8 cellular contexts compared by ENCODE assay signal in genomic region chr13:100131863-100132574, GRCh38. TPM values are rescaled to one million over a fixed set of nuclear protein-coding genes. Genes with fewer than 3 reads are reported as not detected.
DNase-seq lines count a peak whose midpoint lies in the region; ATAC-seq and TF ChIP-seq lines count a peak whose summit lies in the region.

No MANE protein-coding gene starts in this region.

- ATAC-seq in HG03432 (IDR thresholded peaks at IDR 0.05; ENCODE audit: unreplicated experiment) (no peak), HG03045 (IDR thresholded peaks at IDR 0.05; ENCODE audit: unreplicated experiment) (no peak)

- no peak overlapping the region for H3K4me3 Mint-ChIP-seq in HFFc6

- H3K36me3 Mint-ChIP-seq in HFFc6 (ENCODE audit: low read depth) = peaks cover 16% of the 10 kb centered on the region

- H3K27me3 Mint-ChIP-seq in HFFc6 (ENCODE audit: insufficient read depth) = peaks cover 2% of the 10 kb centered on the region

- no peaks in the 10 kb centered on the region for H3K9me3 Mint-ChIP-seq in HFFc6

- no peak overlapping the region for H3K4me3 ChIP-seq in AG09309 (ENCODE audit: control insufficient read depth, low read depth, low read length)

- peaks cover 54% of the 10 kb centered on the region for H3K4me1 Mint-ChIP-seq in HFFc6 (ENCODE audit: low read depth)

- peak overlapping the region; percentile 70 for H3K27ac Mint-ChIP-seq in HFFc6

- no peak for TF ChIP-seq CTCF in AG09309 (IDR thresholded peaks at IDR 0.05; ENCODE audit: control insufficient read depth, insufficient read depth, low read depth, low read length, missing control alignments)
- TF ChIP-seq CTCF in HFFc6 (IDR thresholded peaks at IDR 0.05) = no peak

- DNase-seq in AG09309 (ENCODE audit: low read depth) = peak; percentile 27
- peak; percentile 85 for DNase-seq in HFFc6
- DNase-seq in activated T-cell treated with anti-CD3 and anti-CD28 coated beads, Interleukin-2, amount 50 U/mL, for 48 hours = peak; percentile 51 to 53
- DNase-seq in lung microvascular endothelial cell (ENCODE audit: low read depth in 2 of 2) = peak; percentile 96 to 100
- no peak for DNase-seq in NCI-H510A (lab: John Stamatoyannopoulos, UW)
- DNase-seq in HuH-7 (ENCODE audit: low spot score) = no peak

RNA-seq across cellular contexts. Expression of gene PCCA, which starts 43.1 kb away (rescaled TPM):
- 10 to 100 TPM; 12.9 to 16.9 (median 14.7) TPM for total RNA-seq in HFFc6 (2021; fragmentation: NEBNext Ultra II Directional; extraction: Animal tissue kit (Norgen Biotek cat#: 25700))
- total RNA-seq in lung microvascular endothelial cell = 35.5 and 74.6 TPM in 2 replicates

Comparison
In these comparisons a context has a peak if more than half of its experiments do, and no peak if none do; other contexts are left out.
1. DNase-seq: peak in AG09309 (single experiment), HFFc6 (single experiment), activated T-cell treated with anti-CD3 and anti-CD28 coated beads, Interleukin-2, amount 50 U/mL, for 48 hours (2 of 2) and lung microvascular endothelial cell (2 of 2); none in NCI-H510A (single experiment) and HuH-7 (single experiment).